In the genomic region with DNA sequence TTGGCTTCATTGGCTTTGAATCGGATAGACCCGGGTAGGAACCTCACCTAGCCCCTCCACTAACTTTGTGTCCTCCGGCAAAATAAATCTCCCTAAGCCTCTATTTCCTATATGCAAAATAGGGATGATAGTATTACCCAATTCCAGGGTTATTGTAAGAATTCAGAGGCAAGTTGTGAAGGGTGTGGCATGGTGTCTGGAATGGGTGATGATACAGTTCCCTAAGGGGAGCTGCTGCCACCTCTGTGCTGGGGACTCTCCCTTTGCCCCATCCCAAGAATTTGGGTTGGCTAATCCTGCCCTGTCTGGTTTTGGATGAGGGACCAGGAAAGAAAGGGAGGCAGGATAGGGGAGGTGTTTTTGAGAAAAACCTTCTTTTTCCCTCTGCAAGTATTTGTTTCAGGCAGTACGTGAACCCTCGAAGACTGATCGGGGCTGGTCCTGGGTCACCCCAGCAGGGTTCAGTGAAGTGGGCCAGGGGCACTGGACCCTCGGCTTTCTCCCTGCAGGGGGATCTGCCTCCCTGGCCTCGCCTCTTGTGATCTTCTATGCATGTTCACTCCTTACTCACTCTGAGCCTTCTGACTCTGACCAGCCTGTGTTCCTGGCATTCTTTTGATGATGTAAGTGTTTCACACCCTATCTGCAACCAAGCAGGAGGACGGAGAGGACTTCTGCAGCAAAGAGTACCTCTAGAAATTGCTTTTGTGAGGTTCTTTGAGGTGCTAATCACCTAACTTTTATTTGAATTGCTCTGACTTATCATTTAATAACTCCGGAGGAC, we compare ENCODE assay signal across 8 cellular contexts.
DNase-seq lines count a peak whose midpoint lies in the region; ATAC-seq and TF ChIP-seq lines count a peak whose summit lies in the region.

No MANE protein-coding gene starts in this region.

- H3K4me3 ChIP-seq in epithelial cell of proximal tubule (ENCODE audit: low read depth, low read length) (no peak overlapping the region), osteoblast (ENCODE audit: insufficient read depth, low read length) (no peak overlapping the region)

- H3K9me3 ChIP-seq in osteoblast (ENCODE audit: low read depth, low read length): no peaks in the 10 kb centered on the region

- peak; percentile 34 for ATAC-seq in SK-N-SH treated with all-trans-retinoic acid at 6 μM for 48 hours
- ATAC-seq in HG03439 (IDR thresholded peaks at IDR 0.05; ENCODE audit: unreplicated experiment): no peak
- no peak for ATAC-seq in GM21528 (IDR thresholded peaks at IDR 0.05; ENCODE audit: low FRiP score, unreplicated experiment)
- no peak for ATAC-seq in HG02759 (IDR thresholded peaks at IDR 0.05; ENCODE audit: unreplicated experiment)
- no peak for ATAC-seq in HG03025 (IDR thresholded peaks at IDR 0.05; ENCODE audit: low FRiP score, unreplicated experiment)

- H3K27ac ChIP-seq in osteoblast (ENCODE audit: low read depth, low read length): no peak overlapping the region

- H2AFZ ChIP-seq in osteoblast (ENCODE audit: low read length): no peak overlapping the region

- no peaks in the 10 kb centered on the region for H4K20me1 ChIP-seq in osteoblast (ENCODE audit: insufficient read depth, low read length)

- H3K27me3 ChIP-seq in osteoblast (ENCODE audit: insufficient read depth, low read length): no peaks in the 10 kb centered on the region

- H3K79me2 ChIP-seq in osteoblast (ENCODE audit: insufficient read depth, low read length): peaks cover 47% of the 10 kb centered on the region

- no peak overlapping the region for H3K4me2 ChIP-seq in osteoblast (ENCODE audit: insufficient read depth, low read length)

- TF ChIP-seq CTCF in epithelial cell of proximal tubule (conservative IDR thresholded peaks at IDR 0.05; ENCODE audit: low read depth, low read length) (no peak), osteoblast (IDR thresholded peaks at IDR 0.05; ENCODE audit: extremely low read depth, low read depth, low read length) (no peak)

- H3K4me1 ChIP-seq in osteoblast (ENCODE audit: insufficient read depth, low read length): peaks cover 10% of the 10 kb centered on the region

- no peaks in the 10 kb centered on the region for H3K36me3 ChIP-seq in osteoblast (ENCODE audit: insufficient read depth, low read length)

- peak; percentile 9 for DNase-seq in GF-D8 (lab: John Stamatoyannopoulos, UW)
- DNase-seq in epithelial cell of proximal tubule (ENCODE audit: low read depth): peak; percentile 65
- peak; percentile 72 for DNase-seq in osteoblast (ENCODE audit: insufficient read length, low spot score, missing footprints)

TF ChIP-seq in SK-N-SH treated with all-trans-retinoic acid at 6 μM for 48 hours, 23 proteins besides CTCF, POLR2A, EP300 and RAD21:
- TF ChIP-seq ZFP30 (CRISPR knock-in tag; IDR thresholded peaks at IDR 0.05) (no peak), ZNF70 (CRISPR knock-in tag; IDR thresholded peaks at IDR 0.05) (peak; percentile 48; the same call in 1 of the 2 replicates), ZFP3 (CRISPR knock-in tag; IDR thresholded peaks at IDR 0.05) (no peak)

Comparison
In these comparisons a context has a peak if more than half of its experiments do, and no peak if none do; other contexts are left out.
1. DNase-seq: peak in every context shown above with its lines; median percentile 72 in osteoblast; 65 in epithelial cell of proximal tubule; 9 in GF-D8.